ENCODE assay signal across 1 cellular context in genomic region chr6:49676671-49677281, GRCh38.
TF ChIP-seq lines count a peak whose summit lies in the region.

No MANE protein-coding gene starts in this region.

TF ChIP-seq in K562, 482 proteins besides CTCF, POLR2A, EP300 and RAD21:
- TF ChIP-seq SRSF9 (IDR thresholded peaks at IDR 0.05; ENCODE audit: borderline replicate concordance, low read depth, low read length) (no peak), NRF1 (conservative IDR thresholded peaks at IDR 0.05 in 1 of 2, IDR thresholded peaks at IDR 0.05 in 1 of 2) (no peak), DPF2 (IDR thresholded peaks at IDR 0.05) (no peak), EHMT2 (IDR thresholded peaks at IDR 0.05) (0 out of 2 replicates have a peak, but pooled peaks have one; percentile 29), PRPF4 (IDR thresholded peaks at IDR 0.05; ENCODE audit: insufficient read depth, low read depth, low read length, poor library complexity, severe bottlenecking) (no peak), POLR2B (IDR thresholded peaks at IDR 0.05; ENCODE audit: low read depth, partially characterized antibody) (no peak), FOSL1 (tag; conservative IDR thresholded peaks at IDR 0.05) (no peak)
- TF ChIP-seq, protein P1, sequence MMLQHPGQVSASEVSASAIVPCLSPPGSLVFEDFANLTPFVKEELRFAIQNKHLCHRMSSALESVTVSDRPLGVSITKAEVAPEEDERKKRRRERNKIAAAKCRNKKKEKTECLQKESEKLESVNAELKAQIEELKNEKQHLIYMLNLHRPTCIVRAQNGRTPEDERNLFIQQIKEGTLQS (IDR thresholded peaks at IDR 0.05): 0 out of 2 replicates have a peak, but pooled peaks have one; percentile 9
- TF ChIP-seq, protein P1 (CRISPR knock-in tag; conservative IDR thresholded peaks at IDR 0.05): no peak
